2 cellular contexts compared by ENCODE assay signal in genomic region chr1:27833470-27833869, GRCh38.
TF ChIP-seq lines count a peak whose summit lies in the region.

No MANE protein-coding gene starts in this region.

TF ChIP-seq in IMR-90, 13 proteins besides CTCF, POLR2A, EP300 and RAD21:
- no peak for TF ChIP-seq RCOR1 (IDR thresholded peaks at IDR 0.05; ENCODE audit: insufficient replicate concordance, low read length)
- TF ChIP-seq MAFK (IDR thresholded peaks at IDR 0.05; ENCODE audit: low read depth, low read length) = peak; percentile 63
TF ChIP-seq in IMR-90: peak in this region for 1.

TF ChIP-seq in K562, 482 proteins besides CTCF, POLR2A, EP300 and RAD21:
- TF ChIP-seq HMGN3 (IDR thresholded peaks at IDR 0.05; ENCODE audit: borderline replicate concordance, extremely low read depth, insufficient read length, low read depth, low read length) (no peak), MAFF (IDR thresholded peaks at IDR 0.05; ENCODE audit: low read length) (peak; percentile 59), POLR2H (tag; IDR thresholded peaks at IDR 0.05; ENCODE audit: low read depth) (0 out of 2 replicates have a peak, but pooled peaks have one; percentile 7), ZNF316 (IDR thresholded peaks at IDR 0.05) (peak; percentile 82), C11orf30 (IDR thresholded peaks at IDR 0.05; ENCODE audit: low read depth) (peak; percentile 63), MAFG (tag; conservative IDR thresholded peaks at IDR 0.05) (peak; percentile 36; the same call in 1 of the 2 replicates), ZNF253 (CRISPR knock-in tag; conservative IDR thresholded peaks at IDR 0.05) (no peak)
